8 cellular contexts compared by ENCODE assay signal in genomic region chr5:176542135-176542595, GRCh38. TPM values are rescaled to one million over a fixed set of nuclear protein-coding genes. Genes with fewer than 3 reads are reported as not detected.
A peak's percentile ranks its signal among the peaks of the same experiment; 100 is the strongest.
DNase-seq lines count a peak whose midpoint lies in the region; ATAC-seq, FAIRE-seq and TF ChIP-seq lines count a peak whose summit lies in the region.

No MANE protein-coding gene starts in this region.

- peak overlapping the region; percentile 3 for H3K56ac ChIP-seq in H1 (replicated peaks; ENCODE audit: insufficient read length, low read depth, low read length)

- H3K27me3 ChIP-seq in H1 (replicated peaks in 1 of 4; ENCODE audit: control insufficient read depth in 3 of 4, extremely low read depth in 1 of 4, insufficient read depth in 3 of 4, low read length in 3 of 4) (no peaks in the 10 kb centered on the region; a peak in 1 of 7 replicates), neural cell (ENCODE audit: insufficient read depth, low read depth, low read length) (no peaks in the 10 kb centered on the region)

- peak overlapping the region; percentile 90 for H2BK20ac ChIP-seq in H1 (ENCODE audit: low read length)

- H3K9me2 ChIP-seq in neural cell (ENCODE audit: insufficient read depth, low read length), result no peaks in the 10 kb centered on the region

- POLR2A ChIA-PET in H1 (lab: Charles Lee; ENCODE audit: partially characterized antibody), result interaction anchor here (0.6 to 21.1 kb wide), 8 partner anchors 7 to 159 kb away, joined by 3 to 458 read pairs (median 4); partner anchors contain the start of gene RNF44

- peak overlapping the region; percentile 56; the same call in 1 of the 2 replicates for H2BK12ac ChIP-seq in H1 (ENCODE audit: low read depth, low read length)

- peaks cover 2% of the 10 kb centered on the region; the same call in 1 of the 2 replicates for H3K79me1 ChIP-seq in H1 (ENCODE audit: low read depth, low read length)

- no peaks in the 10 kb centered on the region for H3K36me3 ChIP-seq in H1 (ENCODE audit: control insufficient read depth in 2 of 4, insufficient read depth in 4 of 4, low read length in 3 of 4)
- no peaks in the 10 kb centered on the region for H3K36me3 ChIP-seq in neural cell (ENCODE audit: insufficient read depth, low read length)

- no peaks in the 10 kb centered on the region for H3K36me3 Mint-ChIP-seq in HFFc6 (ENCODE audit: low read depth)

- H3K27ac Mint-ChIP-seq in HFFc6, result no peak overlapping the region

- TF ChIP-seq RAD21 in H1 (IDR thresholded peaks at IDR 0.05 in 1 of 2, conservative IDR thresholded peaks at IDR 0.05 in 1 of 2; ENCODE audit: low read depth in 2 of 2, low read length in 2 of 2) (no peak), neural cell (conservative IDR thresholded peaks at IDR 0.05) (no peak)

- no peak for FAIRE-seq in H1 (lab: Jason Lieb, UNC)

- H3K14ac ChIP-seq in H1 (ENCODE audit: insufficient read length), result no peak overlapping the region

- H3K4me3 ChIP-seq in H1 (ENCODE audit: extremely low read depth in 1 of 4, insufficient read depth in 2 of 4, low read depth in 3 of 4, low read length in 4 of 4) (peak overlapping the region; percentile 66 to 76 (median 71)), neural cell (ENCODE audit: low read length) (peak overlapping the region; percentile 69)

- TF ChIP-seq EP300 in H1 (IDR thresholded peaks at IDR 0.05; ENCODE audit: borderline replicate concordance in 1 of 2, low read depth in 2 of 2, low read length in 2 of 2), result no peak
- TF ChIP-seq EP300 in neural cell (conservative IDR thresholded peaks at IDR 0.05; ENCODE audit: poor library complexity, severe bottlenecking), result no peak

- TF ChIP-seq CTCF in HFFc6 (IDR thresholded peaks at IDR 0.05) (no peak), H1 (IDR thresholded peaks at IDR 0.05; ENCODE audit: control extremely low read depth in 1 of 3, insufficient read depth in 1 of 3, low read depth in 1 of 3, low read length in 3 of 3) (no peak), neural cell (IDR thresholded peaks at IDR 0.05; ENCODE audit: poor library complexity, severe bottlenecking) (no peak)

- no peak for DNase-seq in HFFc6
- DNase-seq in activated CD4-positive, alpha-beta T cell treated with anti-CD3 and anti-CD28 coated beads for 1 hour, result peak; percentile 50
- no peak for DNase-seq in H1 (ENCODE audit: low read depth in 1 of 2, low spot score in 2 of 2)
- DNase-seq in G401 (ENCODE audit: low spot score), result no peak
- no peak for DNase-seq in SW480 (ENCODE audit: low spot score)
- DNase-seq in NCI-H345 treated with DMSO at 0.1 percent for 48 hours (lab: John Stamatoyannopoulos, UW; ENCODE audit: unreplicated experiment), result no peak

- H3K23me2 ChIP-seq in H1 (ENCODE audit: low read depth, low read length), result peaks cover 14% of the 10 kb centered on the region

- H3K9me3 Mint-ChIP-seq in HFFc6, result no peaks in the 10 kb centered on the region

- H4K5ac ChIP-seq in H1 (ENCODE audit: insufficient read length, low read depth, low read length), result no peak overlapping the region

- CTCF ChIA-PET in H1 (lab: Charles Lee; ENCODE audit: partially characterized antibody), result interaction anchor here (0.8 to 3.7 kb wide), 9 partner anchors 8 to 80 kb away, joined by 3 to 27 read pairs (median 4); no protein-coding TSS in a partner anchor

- peak overlapping the region; percentile 77; the same call in 1 of the 2 replicates for H2BK5ac ChIP-seq in H1 (ENCODE audit: low read depth, low read length)

- peak overlapping the region; percentile 94 for H2BK15ac ChIP-seq in H1 (ENCODE audit: low read length)

- peak overlapping the region; percentile 57 for H3K4me3 Mint-ChIP-seq in HFFc6

- peak overlapping the region; percentile 79 for H2AK5ac ChIP-seq in H1 (ENCODE audit: low read depth, low read length)

- H3K4me1 ChIP-seq in H1 (replicated peaks in 1 of 4; ENCODE audit: control insufficient read depth in 3 of 4, insufficient read depth in 4 of 4, low read length in 3 of 4), result peaks cover 9 to 18% (median 18%) of the 10 kb centered on the region in 4 experiments

- H3K79me2 ChIP-seq in H1 (ENCODE audit: control insufficient read depth in 1 of 2, insufficient read depth in 2 of 2, low read length in 2 of 2), result no peaks in the 10 kb centered on the region
- no peaks in the 10 kb centered on the region for H3K79me2 ChIP-seq in neural cell (replicated peaks; ENCODE audit: insufficient read depth, low read length)

- H3K4ac ChIP-seq in H1 (replicated peaks; ENCODE audit: insufficient read length, low read depth, low read length), result no peak overlapping the region

- H3K9me3 ChIP-seq in H1 (ENCODE audit: insufficient read depth in 2 of 2, low read depth in 1 of 2, low read length in 1 of 2), result no peaks in the 10 kb centered on the region
- H3K9me3 ChIP-seq in neural cell (ENCODE audit: low read length), result no peaks in the 10 kb centered on the region

- TF ChIP-seq POLR2A in H1 (IDR thresholded peaks at IDR 0.05; ENCODE audit: control extremely low read depth in 1 of 2, low read depth in 2 of 2, low read length in 2 of 2), result no peak; a peak in 1 of 3 replicates

- H3K9ac ChIP-seq in H1 (replicated peaks in 1 of 4; ENCODE audit: extremely low read depth in 1 of 4, low read depth in 3 of 4, low read length in 3 of 4) (peak overlapping the region in 2 of 4 experiments; percentile 54 to 55; a peak in 3 of 7 replicates), neural cell (ENCODE audit: low read length) (peak overlapping the region; percentile 62)

- peak overlapping the region; percentile 87; the same call in 1 of the 2 replicates for H4K8ac ChIP-seq in H1 (ENCODE audit: extremely low read depth, insufficient read depth, low read length)

- peak overlapping the region; percentile 36 for H4K91ac ChIP-seq in H1 (replicated peaks; ENCODE audit: insufficient read length, low read length)

- H4K20me1 ChIP-seq in H1 (replicated peaks in 1 of 2; ENCODE audit: control insufficient read depth in 1 of 2, insufficient read depth in 2 of 2, low read length in 2 of 2) (peaks cover 0 to 1% of the 10 kb centered on the region in 2 experiments), neural cell (ENCODE audit: insufficient read depth) (no peaks in the 10 kb centered on the region)

- peak overlapping the region; percentile 51; the same call in 1 of the 2 replicates for H3K27ac ChIP-seq in H1 (ENCODE audit: low read depth, low read length)
- H3K27ac ChIP-seq in neural cell (ENCODE audit: low read length), result no peak overlapping the region

- WGBS in H1 (ENCODE audit: extremely low coverage in 1 of 2, insufficient coverage in 1 of 2, insufficient read length in 1 of 2, insufficient replicate concordance in 2 of 2, low coverage in 1 of 2, low lambda C conversion rate in 2 of 2, missing lambda C conversion rate in 1 of 2), 2 experiments, result 31% methylated on average over 13 of the region's 16 CpGs; no CpG with 5 or more reads in 1 of the 2 experiments

- no peaks in the 10 kb centered on the region for H3F3A ChIP-seq in neural cell (ENCODE audit: insufficient read depth, low read length, poor library complexity, severe bottlenecking)

- H2BK120ac ChIP-seq in H1 (replicated peaks; ENCODE audit: low read depth, low read length), result no peak overlapping the region

- ATAC-seq in GM21390 (IDR thresholded peaks at IDR 0.05; ENCODE audit: unreplicated experiment), result no peak

- H3K4me2 ChIP-seq in H1 (ENCODE audit: insufficient read depth in 1 of 2, low read depth in 2 of 2, low read length in 2 of 2) (peak overlapping the region; percentile 91 to 93), neural cell (ENCODE audit: low read length) (no peak overlapping the region)

- in situ Hi-C loops in G401 (cut with HindIII; ENCODE audit: low sequenced_read_pairs), result no loop called here

- no peak overlapping the region for H2AFZ ChIP-seq in H1 (ENCODE audit: low read length)
- no peak overlapping the region for H2AFZ ChIP-seq in neural cell (ENCODE audit: low read depth, low read length)

- peaks cover 21% of the 10 kb centered on the region for H3K4me1 Mint-ChIP-seq in HFFc6 (ENCODE audit: low read depth)

- peaks cover 8% of the 10 kb centered on the region for H3K27me3 Mint-ChIP-seq in HFFc6 (ENCODE audit: insufficient read depth)

- H3K18ac ChIP-seq in H1 (ENCODE audit: extremely low read depth, low read length), result peak overlapping the region; percentile 79; the same call in 1 of the 2 replicates

- no peak overlapping the region for H3K23ac ChIP-seq in H1 (ENCODE audit: insufficient read length)

TF ChIP-seq in H1, 55 proteins besides CTCF, POLR2A, EP300 and RAD21 (continues in another document):
- peak; percentile 10; the same call in 1 of the 2 replicates for TF ChIP-seq TBP (IDR thresholded peaks at IDR 0.05; ENCODE audit: low read depth, low read length)

TF ChIP-seq in neural cell, 6 proteins besides CTCF, POLR2A, EP300 and RAD21:
- TF ChIP-seq SMC3 (conservative IDR thresholded peaks at IDR 0.05; ENCODE audit: poor library complexity) (no peak), MXI1 (conservative IDR thresholded peaks at IDR 0.05; ENCODE audit: poor library complexity, severe bottlenecking) (no peak)

RNA-seq across cellular contexts. Expression of gene RNF44, which starts 5.0 kb away (rescaled TPM):
- total RNA-seq in HFFc6 (2021; fragmentation: NEBNext Ultra II Directional; extraction: Animal tissue kit (Norgen Biotek cat#: 25700)), result 10 to 100 TPM; 10.6 to 13.4 (median 11.3) TPM
- total RNA-seq in H1 (2021; fragmentation: NEBNext Ultra II Directional; extraction: Animal tissue kit (Norgen Biotek cat#: 25700)), result 164 and 178 TPM in 2 replicates
- 54.7 and 109 TPM in 2 replicates for polyA plus RNA-seq in H1 (2011; rRNA removed)
- 42.9 TPM for polyA plus RNA-seq in H1 (2011; cell fraction: cytosol; rRNA removed)
- polyA plus RNA-seq in H1 (2011; cell fraction: nucleus; rRNA removed), result 283 TPM
- 101 to 137 TPM (median 120 TPM) in 4 replicates for polyA plus RNA-seq in H1 (2012, experiment 1 of 2)
- 87.2 TPM for polyA plus RNA-seq in H1 (2012, experiment 2 of 2)
- 97.6 TPM for polyA plus RNA-seq in H1 (2013, experiment 1 of 2)
- polyA plus RNA-seq in H1 (2013, experiment 2 of 2), result 91.7 TPM
- 15.9 and 24.4 TPM in 2 replicates for polyA minus RNA-seq in H1 (2011; rRNA and poly(A)+ RNA removed)
- 100 TPM for polyA minus RNA-seq in H1 (2011; cell fraction: cytosol; rRNA and poly(A)+ RNA removed)
- 120 TPM for polyA minus RNA-seq in H1 (2011; cell fraction: nucleus; rRNA and poly(A)+ RNA removed)
- 22.2 and 27.0 TPM in 2 replicates for polyA plus RNA-seq in neural cell
- 25.1 and 33.0 TPM in 2 replicates for polyA minus RNA-seq in neural cell
- 4.0 and 6.7 TPM in 2 replicates for total RNA-seq in G401 (2014; rRNA removed; shearing (Covaris generic))

RNA-seq across cellular contexts. Expression of gene CDHR2, which starts 7.0 kb away (rescaled TPM):
- not detected for total RNA-seq in HFFc6 (2021; fragmentation: NEBNext Ultra II Directional; extraction: Animal tissue kit (Norgen Biotek cat#: 25700))
- 0.43 and 0.69 TPM in 2 replicates for total RNA-seq in H1 (2021; fragmentation: NEBNext Ultra II Directional; extraction: Animal tissue kit (Norgen Biotek cat#: 25700))
- polyA plus RNA-seq in H1 (2011; rRNA removed) (0.02 and 0.06 TPM in 2 replicates), neural cell (0.38 and 1.0 TPM in 2 replicates)
- 0.04 TPM for polyA plus RNA-seq in H1 (2011; cell fraction: cytosol; rRNA removed)
- 0.26 TPM for polyA plus RNA-seq in H1 (2011; cell fraction: nucleus; rRNA removed)
- polyA plus RNA-seq in H1 (2012, experiment 1 of 2), result 0.08 to 0.52 TPM (median 0.25 TPM) in 3 of 4 replicates, not detected in the other
- polyA plus RNA-seq in H1 (2012, experiment 2 of 2), result not detected
- polyA plus RNA-seq in H1 (2013, experiment 1 of 2), result 0.04 TPM
- 0.02 TPM for polyA plus RNA-seq in H1 (2013, experiment 2 of 2)
- 0.06 and 0.17 TPM in 2 replicates for polyA minus RNA-seq in H1 (2011; rRNA and poly(A)+ RNA removed)
- not detected for polyA minus RNA-seq in H1 (2011; cell fraction: cytosol; rRNA and poly(A)+ RNA removed)
- polyA minus RNA-seq in H1 (2011; cell fraction: nucleus; rRNA and poly(A)+ RNA removed), result 0.50 TPM
- polyA minus RNA-seq in neural cell, result 0.49 and 0.93 TPM in 2 replicates
- not detected in 2 replicates for total RNA-seq in G401 (2014; rRNA removed; shearing (Covaris generic))

Comparison
In these comparisons a context has a peak if more than half of its experiments do, and no peak if none do; other contexts are left out.
1. RNA of gene RNF44, which starts 5.0 kb away (total RNA-seq): 164 to 178 TPM in H1; 10.6 to 13.4 TPM in HFFc6 and 4.0 to 6.7 TPM in G401; every median in the first group is over 10 times any median in the second.